In genomic region chr6:71419954-71420692, GRCh38 we compare ENCODE assay signal across 8 cellular contexts.
DNase-seq lines count a peak whose midpoint lies in the region; ATAC-seq and TF ChIP-seq lines count a peak whose summit lies in the region.

No MANE protein-coding gene starts in this region.

- no peaks in the 10 kb centered on the region for H3K9me3 ChIP-seq in HUES48 (ENCODE audit: control insufficient read depth, insufficient read depth, low read length)

- peak; percentile 41 to 58 for DNase-seq in cardiac fibroblast (ENCODE audit: low read depth in 2 of 2)
- DNase-seq in kidney glomerular epithelial cell (lab: John Stamatoyannopoulos, UW) = peak; percentile 18
- peak; percentile 5 for DNase-seq in stimulated activated naive CD8-positive, alpha-beta T cell treated with anti-CD3 and anti-CD28 coated beads, Interleukin-15, Interleukin-2, amounts not matched to agents 100 U/mL and 50 U/mL, for 24 hours
- no peak for DNase-seq in NAMALWA (ENCODE audit: low spot score)
- no peak for DNase-seq in amniotic stem cell (lab: John Stamatoyannopoulos, UW)

- TF ChIP-seq CTCF in C4-2B (conservative IDR thresholded peaks at IDR 0.05) = peak; percentile 50
- no peak for TF ChIP-seq CTCF in cardiac fibroblast (IDR thresholded peaks at IDR 0.05; ENCODE audit: low read depth, low read length)

- no peaks in the 10 kb centered on the region for H3K36me3 ChIP-seq in HUES48 (ENCODE audit: control insufficient read depth, insufficient read depth, low read length)

- H3K27ac ChIP-seq in C4-2B (peak overlapping the region; percentile 68), HUES48 (ENCODE audit: low read depth, low read length) (peak overlapping the region; percentile 65)

- ATAC-seq in GM19372 (IDR thresholded peaks at IDR 0.05; ENCODE audit: low read depth, unreplicated experiment) = peak; percentile 37
- no peak for ATAC-seq in stimulated activated naive CD8-positive, alpha-beta T cell treated with anti-CD3 and anti-CD28 coated beads, Interleukin-15, Interleukin-2, amounts not matched to agents 100 U/mL and 50 U/mL, for 24 hours

- H3K27me3 ChIP-seq in HUES48 (ENCODE audit: control insufficient read depth, insufficient read depth, low read length) = peaks cover 22% of the 10 kb centered on the region

- peaks cover 18% of the 10 kb centered on the region for H3K4me1 ChIP-seq in HUES48 (ENCODE audit: control insufficient read depth, insufficient read depth, low read length)

- peak overlapping the region; percentile 94 for H3K4me3 ChIP-seq in HUES48 (ENCODE audit: low read depth, low read length)
- H3K4me3 ChIP-seq in cardiac fibroblast (replicated peaks in 1 of 2; ENCODE audit: low read depth in 2 of 2, low read length in 2 of 2) = peak overlapping the region; percentile 83 to 93

- H3K9ac ChIP-seq in HUES48 (ENCODE audit: low read depth, low read length) = no peak overlapping the region; the same call in 1 of the 2 replicates

Comparison
In these comparisons a context has a peak if more than half of its experiments do, and no peak if none do; other contexts are left out.
1. DNase-seq: peak in cardiac fibroblast (2 of 2), kidney glomerular epithelial cell (single experiment) and stimulated activated naive CD8-positive, alpha-beta T cell treated with anti-CD3 and anti-CD28 coated beads, Interleukin-15, Interleukin-2, amounts not matched to agents 100 U/mL and 50 U/mL, for 24 hours (single experiment); none in NAMALWA (single experiment) and amniotic stem cell (single experiment).